In the genomic region with DNA sequence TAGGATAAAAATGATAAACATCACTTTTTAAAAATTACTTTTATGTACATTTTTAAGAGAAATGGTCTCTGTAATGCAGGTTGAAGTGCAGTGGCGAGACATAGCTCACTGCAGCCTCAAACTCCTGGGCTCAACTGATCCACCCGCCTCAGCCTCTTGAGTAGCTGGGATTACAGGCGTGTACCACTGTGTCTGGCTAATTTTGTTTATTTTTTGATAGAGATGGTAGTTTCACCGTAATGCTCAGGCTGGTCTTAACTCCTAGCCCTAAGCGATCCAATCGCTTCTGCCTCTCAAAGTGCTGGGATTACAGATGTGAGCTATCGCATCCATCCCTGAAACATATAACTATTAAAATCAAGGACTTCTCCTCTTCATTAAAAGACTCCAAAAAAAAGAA, we compare ENCODE assay signal across 21 cellular contexts.
DNase-seq lines count a peak whose midpoint lies in the region; ATAC-seq and TF ChIP-seq lines count a peak whose summit lies in the region.
"Had no signal": no experiment of that assay in that cellular context is flagged by ENCODE, and none has a peak within 500 bp of the region (broad histone marks: within the 10 kb centered on the region; RNA-seq: fewer than 3 reads in every experiment).

No MANE protein-coding gene starts in this region.

- peaks cover 7% of the 10 kb centered on the region for H3K4me1 Mint-ChIP-seq in activated naive CD4-positive, alpha-beta T cell treated with anti-CD3 and anti-CD28 coated beads, Interleukin-2, amount 50 U/mL, for 24 hours
- H3K4me1 Mint-ChIP-seq in activated naive CD4-positive, alpha-beta T cell treated with anti-CD3 and anti-CD28 coated beads, Interleukin-2, amount 10 ng/mL, durations not matched to agents 7 days and 5 days = no peaks in the 10 kb centered on the region
- no peaks in the 10 kb centered on the region for H3K4me1 Mint-ChIP-seq in endodermal cell

- H3K9me3 Mint-ChIP-seq in activated naive CD4-positive, alpha-beta T cell treated with anti-CD3 and anti-CD28 coated beads, Interleukin-2, amount 50 U/mL, for 24 hours = no peaks in the 10 kb centered on the region
- H3K9me3 Mint-ChIP-seq in activated naive CD4-positive, alpha-beta T cell treated with anti-CD3 and anti-CD28 coated beads, Interleukin-2, amount 10 ng/mL, durations not matched to agents 7 days and 5 days = no peaks in the 10 kb centered on the region
- no peaks in the 10 kb centered on the region for H3K9me3 Mint-ChIP-seq in endodermal cell
- H3K9me3 Mint-ChIP-seq: CD14-positive monocyte; CD4-positive, alpha-beta memory T cell; HFFc6; IgD-negative memory B cell had no signal

- no peak for ATAC-seq in GM19397 (IDR thresholded peaks at IDR 0.05; ENCODE audit: unreplicated experiment)
- ATAC-seq: A549, HepG2 had no signal

- H3K4me1 ChIP-seq in endodermal cell (ENCODE audit: control insufficient read depth, insufficient read depth, low read length) = no peaks in the 10 kb centered on the region
- H3K4me1 ChIP-seq: A549 had no signal

- 96 to 100% methylated on average over 5 to 7 of the region's 7 CpGs for WGBS in endodermal cell (ENCODE audit: insufficient coverage in 1 of 2, insufficient read length in 1 of 2), 2 experiments

- H3K36me3 Mint-ChIP-seq in activated naive CD4-positive, alpha-beta T cell treated with anti-CD3 and anti-CD28 coated beads, Interleukin-2, amount 50 U/mL, for 24 hours = peaks cover 6% of the 10 kb centered on the region
- H3K36me3 Mint-ChIP-seq in activated naive CD4-positive, alpha-beta T cell treated with anti-CD3 and anti-CD28 coated beads, Interleukin-2, amount 10 ng/mL, durations not matched to agents 7 days and 5 days = peaks cover 25% of the 10 kb centered on the region
- peaks cover 44% of the 10 kb centered on the region for H3K36me3 Mint-ChIP-seq in endodermal cell (ENCODE audit: low read depth)

- no peak overlapping the region for H3K4me3 ChIP-seq in endodermal cell (ENCODE audit: low read length)
- H3K4me3 ChIP-seq: A549, BLaER1, GM23248 had no signal

- H3K36me3 ChIP-seq in endodermal cell (ENCODE audit: control insufficient read depth, insufficient read depth, low read length) = peaks cover 84% of the 10 kb centered on the region

- no peak for DNase-seq in activated naive CD4-positive, alpha-beta T cell treated with anti-CD3 and anti-CD28 coated beads, Interleukin-2, amount 10 ng/mL, durations not matched to agents 7 days and 5 days
- no peak for DNase-seq in endodermal cell
- DNase-seq in central memory CD4-positive, alpha-beta T cell = no peak
- DNase-seq in hypothalamus (lab: John Stamatoyannopoulos, UW) = no peak
- no peak for DNase-seq in ureter (ENCODE audit: low spot score)
- DNase-seq: CD4-positive, alpha-beta memory T cell; DMS153; DMS79; GDM1; GM23248; HCEC 1CT; HFFc6 had no signal

- CTCF ChIA-PET in activated naive CD4-positive, alpha-beta T cell treated with anti-CD3 and anti-CD28 coated beads, Interleukin-2, amount 10 ng/mL, durations not matched to agents 7 days and 5 days (lab: Charles Lee) = no interaction called here

- H3K9me3 ChIP-seq in endodermal cell (ENCODE audit: control insufficient read depth, low read length) = no peaks in the 10 kb centered on the region
- H3K9me3 ChIP-seq: A549, BLaER1 had no signal

- H3K27ac Mint-ChIP-seq in activated naive CD4-positive, alpha-beta T cell treated with anti-CD3 and anti-CD28 coated beads, Interleukin-2, amount 50 U/mL, for 24 hours = peak overlapping the region; percentile 24
- H3K27ac Mint-ChIP-seq in activated naive CD4-positive, alpha-beta T cell treated with anti-CD3 and anti-CD28 coated beads, Interleukin-2, amount 10 ng/mL, durations not matched to agents 7 days and 5 days = no peak overlapping the region
- peak overlapping the region; percentile 35 for H3K27ac Mint-ChIP-seq in endodermal cell
- H3K27ac Mint-ChIP-seq: HFFc6 had no signal

- no peaks in the 10 kb centered on the region for H3K27me3 Mint-ChIP-seq in activated naive CD4-positive, alpha-beta T cell treated with anti-CD3 and anti-CD28 coated beads, Interleukin-2, amount 50 U/mL, for 24 hours
- no peaks in the 10 kb centered on the region for H3K27me3 Mint-ChIP-seq in activated naive CD4-positive, alpha-beta T cell treated with anti-CD3 and anti-CD28 coated beads, Interleukin-2, amount 10 ng/mL, durations not matched to agents 7 days and 5 days
- no peaks in the 10 kb centered on the region for H3K27me3 Mint-ChIP-seq in endodermal cell (ENCODE audit: insufficient read depth)
- H3K27me3 Mint-ChIP-seq: CD4-positive, alpha-beta memory T cell; IgD-negative memory B cell had no signal

- H3K9ac ChIP-seq in endodermal cell (ENCODE audit: extremely low read depth, low read length, poor library complexity, severe bottlenecking) = no peak overlapping the region
- H3K9ac ChIP-seq: BLaER1, GM23248 had no signal

- TF ChIP-seq CTCF in VCaP (conservative IDR thresholded peaks at IDR 0.05) (no peak), endodermal cell (conservative IDR thresholded peaks at IDR 0.05) (no peak)

- H3K27ac ChIP-seq in VCaP = 0 out of 2 replicates have a peak overlapping the region, but pooled peaks have one; percentile 3
- no peak overlapping the region for H3K27ac ChIP-seq in endodermal cell (ENCODE audit: low read depth, low read length)
- H3K27ac ChIP-seq: 22Rv1, A549, BLaER1, GM23248 had no signal

- no peak overlapping the region for H3K4me3 Mint-ChIP-seq in activated naive CD4-positive, alpha-beta T cell treated with anti-CD3 and anti-CD28 coated beads, Interleukin-2, amount 50 U/mL, for 24 hours
- H3K4me3 Mint-ChIP-seq in activated naive CD4-positive, alpha-beta T cell treated with anti-CD3 and anti-CD28 coated beads, Interleukin-2, amount 10 ng/mL, durations not matched to agents 7 days and 5 days = no peak overlapping the region
- H3K4me3 Mint-ChIP-seq in endodermal cell = no peak overlapping the region
- H3K4me3 Mint-ChIP-seq: CD14-positive monocyte; CD4-positive, alpha-beta memory T cell; HFFc6 had no signal

- no peaks in the 10 kb centered on the region for H3K27me3 ChIP-seq in endodermal cell (ENCODE audit: control insufficient read depth, insufficient read depth, low read length, poor library complexity, severe bottlenecking)
- H3K27me3 ChIP-seq: BLaER1 had no signal
